10 cellular contexts compared by ENCODE assay signal in the genomic region with DNA sequence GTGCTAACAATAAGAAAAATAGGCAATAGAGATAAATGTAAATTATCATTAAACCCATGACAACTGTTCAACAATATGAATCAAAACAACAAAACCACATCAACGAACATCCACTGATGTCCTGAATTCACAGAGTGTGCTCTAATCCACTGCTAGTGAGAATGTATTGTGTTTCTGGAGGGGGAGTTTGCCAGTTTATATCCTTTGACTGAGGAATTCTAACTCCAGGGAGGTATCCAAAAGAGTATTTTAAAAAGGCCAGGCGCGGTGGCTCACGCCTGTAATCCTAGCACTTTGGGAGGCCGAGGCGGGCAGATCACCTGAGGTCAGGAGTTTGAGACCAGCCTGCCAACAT. TPM values are rescaled to one million over a fixed set of nuclear protein-coding genes. Genes with fewer than 3 reads are reported as not detected.
DNase-seq lines count a peak whose midpoint lies in the region; ATAC-seq lines count a peak whose summit lies in the region.
"Had no signal": no experiment of that assay in that cellular context is flagged by ENCODE, and none has a peak within 500 bp of the region (broad histone marks: within the 10 kb centered on the region; RNA-seq: fewer than 3 reads in every experiment).

No MANE protein-coding gene starts in this region.

- POLR2A ChIA-PET in naive thymus-derived CD8-positive, alpha-beta T cell (lab: Charles Lee), result interaction anchor here (0.6 to 1.4 kb wide), 2 partner anchors 11 to 492 kb away, joined by 3 to 4 read pairs; no protein-coding TSS in a partner anchor

- no peaks in the 10 kb centered on the region for H3K27me3 ChIP-seq in ACC112 (ENCODE audit: insufficient read depth, low read length)
- H3K27me3 ChIP-seq in HUES64 (ENCODE audit: insufficient read depth, low read length), result no peaks in the 10 kb centered on the region

- H3K36me3 ChIP-seq in ACC112 (ENCODE audit: insufficient read depth, low read length), result peaks cover 16% of the 10 kb centered on the region
- peaks cover 14% of the 10 kb centered on the region for H3K36me3 ChIP-seq in HUES64 (ENCODE audit: insufficient read depth, low read length)

- H3K27ac Mint-ChIP-seq in naive thymus-derived CD8-positive, alpha-beta T cell, result peak overlapping the region in 2 of 10 donors; percentile 15 to 43

- peaks cover 32% of the 10 kb centered on the region for H3K4me1 ChIP-seq in ACC112 (ENCODE audit: control insufficient read depth, insufficient read depth, low read length, unreplicated experiment)
- H3K4me1 ChIP-seq in HUES64 (ENCODE audit: insufficient read depth, low read length), result peaks cover 44% of the 10 kb centered on the region

- ATAC-seq in naive thymus-derived CD8-positive, alpha-beta T cell, result no peak
- no peak for ATAC-seq in HG03565 (IDR thresholded peaks at IDR 0.05; ENCODE audit: unreplicated experiment)

- H3K4me3 Mint-ChIP-seq in naive thymus-derived CD8-positive, alpha-beta T cell, result peak overlapping the region; percentile 59 to 90 (median 78)

- no peak overlapping the region for H2AFZ ChIP-seq in ACC112 (ENCODE audit: low read length, unreplicated experiment)

- H3K27ac ChIP-seq in ACC112 (ENCODE audit: low read depth, low read length), result peak overlapping the region; percentile 96; the same call in 1 of the 2 replicates
- H3K27ac ChIP-seq in HUES64 (ENCODE audit: low read depth, low read length), result no peak overlapping the region

- peak; percentile 20 for DNase-seq in astrocyte of the hippocampus (ENCODE audit: low read depth, low spot score)
- DNase-seq in naive thymus-derived CD8-positive, alpha-beta T cell, result no peak
- no peak for DNase-seq in ureter (ENCODE audit: low spot score)
- DNase-seq in posterior vena cava (ENCODE audit: low spot score), result no peak
- DNase-seq in central memory CD4-positive, alpha-beta T cell, result no peak
- DNase-seq: kidney, NCI-H1436 treated with DMSO at 0.1 percent for 48 hours had no signal

- H3K9ac ChIP-seq in HUES64 (ENCODE audit: low read depth, low read length), result 0 out of 2 replicates have a peak overlapping the region, but pooled peaks have one; percentile 22

- H3K4me3 ChIP-seq in ACC112 (ENCODE audit: low read depth, low read length) (no peak overlapping the region), HUES64 (ENCODE audit: low read length) (0 out of 2 replicates have a peak overlapping the region, but pooled peaks have one; percentile 83)

- 83% methylated on average over 6 of the region's 6 CpGs for WGBS in HUES64

- H3K79me2 ChIP-seq in ACC112 (ENCODE audit: control insufficient read depth, insufficient read depth, low read length, unreplicated experiment), result peaks cover 32% of the 10 kb centered on the region

- peaks cover 0 to 2% (median 0%) of the 10 kb centered on the region in 9 donors for H3K9me3 Mint-ChIP-seq in naive thymus-derived CD8-positive, alpha-beta T cell

- H3K36me3 Mint-ChIP-seq in naive thymus-derived CD8-positive, alpha-beta T cell, result peaks cover 0 to 2% (median 0%) of the 10 kb centered on the region in 3 donors

- peaks cover 6 to 33% (median 9%) of the 10 kb centered on the region in 4 donors for H3K4me1 Mint-ChIP-seq in naive thymus-derived CD8-positive, alpha-beta T cell

- intact Hi-C loops in posterior vena cava (cut with DNase I), result loop anchor here in 1 of 2 donors (5.0 kb wide), 1 partner anchor 41 kb away; no protein-coding TSS in a partner anchor

- peaks cover 0 to 22% (median 14%) of the 10 kb centered on the region in 5 donors for H3K27me3 Mint-ChIP-seq in naive thymus-derived CD8-positive, alpha-beta T cell

- H3K9me3 ChIP-seq in HUES64 (ENCODE audit: insufficient read depth, low read depth, low read length), result no peaks in the 10 kb centered on the region

RNA-seq across cellular contexts. Expression of gene WEE1, which starts 1.7 kb away (rescaled TPM):
- polyA plus RNA-seq in HUES64 (2013, experiment 1 of 2), result 63.0 TPM
- 64.2 TPM for polyA plus RNA-seq in HUES64 (2013, experiment 2 of 2)
- under 1 TPM; 0.55 to 0.99 TPM for total RNA-seq in naive thymus-derived CD8-positive, alpha-beta T cell
- 1 to 10 TPM in 1 of 3 donors, under 1 TPM in 1, not detected in 1; 0.33 to 5.1 TPM for polyA plus RNA-seq in naive thymus-derived CD8-positive, alpha-beta T cell
- total RNA-seq in ureter (65.3 TPM), posterior vena cava (10 to 100 TPM; 16.7 to 24.0 TPM)

Comparison
In these comparisons a context has a peak if more than half of its experiments do, and no peak if none do; other contexts are left out.
1. RNA of gene WEE1, which starts 1.7 kb away (total RNA-seq): 65.3 TPM in ureter (single experiment) and 16.7 to 24.0 TPM in posterior vena cava; 0.55 to 0.99 TPM in naive thymus-derived CD8-positive, alpha-beta T cell; every median in the first group is over 4 times any median in the second.